8 cellular contexts compared by ENCODE assay signal in genomic region chr10:132570771-132571564, GRCh38. TPM values are rescaled to one million over a fixed set of nuclear protein-coding genes. Genes with fewer than 3 reads are reported as not detected.
DNase-seq lines count a peak whose midpoint lies in the region; ATAC-seq and TF ChIP-seq lines count a peak whose summit lies in the region.

No MANE protein-coding gene starts in this region.

- H2BK12ac ChIP-seq in H9 (ENCODE audit: insufficient read length, low read depth, low read length), result no peak overlapping the region

- H2BK20ac ChIP-seq in H9 (ENCODE audit: low read depth, low read length, poor library complexity, severe bottlenecking), result no peak overlapping the region

- H3K9me3 ChIP-seq in H9 (ENCODE audit: control insufficient read depth, low read depth, low read length) (no peaks in the 10 kb centered on the region), MM.1S (replicated peaks; ENCODE audit: insufficient read depth, low read length) (no peaks in the 10 kb centered on the region), endodermal cell (ENCODE audit: control insufficient read depth, low read length) (no peaks in the 10 kb centered on the region)

- H3K4me1 Mint-ChIP-seq in H9 (peaks cover 10 to 18% of the 10 kb centered on the region in 2 experiments), endodermal cell (no peaks in the 10 kb centered on the region)

- H4K91ac ChIP-seq in H9 (ENCODE audit: insufficient read length, low read depth, low read length), result no peak overlapping the region

- no peak overlapping the region for H2BK120ac ChIP-seq in H9 (ENCODE audit: low read depth, low read length, poor library complexity, severe bottlenecking)

- H3K4me1 ChIP-seq in H9 (ENCODE audit: insufficient read depth, low read length) (peaks cover 3% of the 10 kb centered on the region; the same call in 1 of the 2 replicates), MM.1S (ENCODE audit: low read length) (peaks cover 16% of the 10 kb centered on the region), endodermal cell (ENCODE audit: control insufficient read depth, insufficient read depth, low read length) (peaks cover 10% of the 10 kb centered on the region)

- H3K27me3 ChIP-seq in H9 (ENCODE audit: insufficient read depth, low read length), result no peaks in the 10 kb centered on the region
- H3K27me3 ChIP-seq in MM.1S (replicated peaks; ENCODE audit: insufficient read depth, low read length), result no peaks in the 10 kb centered on the region
- H3K27me3 ChIP-seq in endodermal cell (ENCODE audit: control insufficient read depth, insufficient read depth, low read length, poor library complexity, severe bottlenecking), result no peaks in the 10 kb centered on the region

- H4K8ac ChIP-seq in H9 (replicated peaks; ENCODE audit: insufficient read length, low read depth, low read length), result no peak overlapping the region

- no peaks in the 10 kb centered on the region for H3K9me2 ChIP-seq in MM.1S (replicated peaks; ENCODE audit: insufficient read depth, low read length)

- WGBS in H9 (ENCODE audit: extremely low coverage, insufficient read length, low lambda C conversion rate), result no CpG with 5 or more reads among the region's 25 CpGs
- WGBS in endodermal cell (ENCODE audit: insufficient coverage in 1 of 2, insufficient read length in 1 of 2), 2 experiments, result 78 to 82% methylated on average over 6 to 25 of the region's 25 CpGs

- no peak overlapping the region for H2BK15ac ChIP-seq in H9 (ENCODE audit: low read depth, low read length)

- H3K36me3 ChIP-seq in MM.1S (replicated peaks; ENCODE audit: insufficient read depth, low read length) (no peaks in the 10 kb centered on the region), endodermal cell (ENCODE audit: control insufficient read depth, insufficient read depth, low read length) (no peaks in the 10 kb centered on the region)

- H3K79me1 ChIP-seq in H9 (ENCODE audit: insufficient read depth, low read depth, low read length, poor library complexity, severe bottlenecking), result no peaks in the 10 kb centered on the region

- H3K79me2 ChIP-seq in H9 (ENCODE audit: insufficient read depth, low read length) (peaks cover 3% of the 10 kb centered on the region; the same call in 1 of the 2 replicates), MM.1S (ENCODE audit: low read length) (0 out of 2 replicates have a peak, but pooled peaks cover 2% of the 10 kb centered on the region)

- no peak for TF ChIP-seq CTCF in H9 (conservative IDR thresholded peaks at IDR 0.05)
- TF ChIP-seq CTCF in MM.1S (IDR thresholded peaks at IDR 0.05; ENCODE audit: low read length), result no peak
- TF ChIP-seq CTCF in endodermal cell (conservative IDR thresholded peaks at IDR 0.05), result no peak
- no peak for TF ChIP-seq CTCF in GM10266 (IDR thresholded peaks at IDR 0.05; ENCODE audit: control insufficient read depth, insufficient read depth, low read depth, missing control alignments)

- H3K4me3 Mint-ChIP-seq in H9 (no peak overlapping the region), endodermal cell (no peak overlapping the region)

- H4K5ac ChIP-seq in H9 (ENCODE audit: insufficient read length, low read depth, low read length), result no peak overlapping the region

- H3K4ac ChIP-seq in H9 (ENCODE audit: low read depth, low read length), result no peak overlapping the region

- H3K18ac ChIP-seq in H9 (ENCODE audit: insufficient read length, low read depth, low read length), result peak overlapping the region; percentile 48

- peaks cover 12% of the 10 kb centered on the region for H3F3A ChIP-seq in MM.1S (ENCODE audit: insufficient read depth, low read length)

- no peak overlapping the region for H3T11ph ChIP-seq in H9 (ENCODE audit: low read length)

- H2AFZ ChIP-seq in H9 (ENCODE audit: low read length), result no peak overlapping the region
- H2AFZ ChIP-seq in MM.1S (ENCODE audit: low read length), result peak overlapping the region; percentile 35; the same call in 1 of the 2 replicates

- ATAC-seq in GM18858 (IDR thresholded peaks at IDR 0.05; ENCODE audit: unreplicated experiment), result peak; percentile 26

- no peak overlapping the region for H3K27ac ChIP-seq in H9 (ENCODE audit: insufficient read length, low read depth, low read length)
- peak overlapping the region; percentile 89 for H3K27ac ChIP-seq in MM.1S (ENCODE audit: low read length)
- H3K27ac ChIP-seq in endodermal cell (ENCODE audit: low read depth, low read length), result no peak overlapping the region

- H4K20me1 ChIP-seq in H9 (ENCODE audit: control insufficient read depth, insufficient read depth, insufficient read length) (peaks cover 6% of the 10 kb centered on the region), MM.1S (ENCODE audit: insufficient read depth, low read length) (no peaks in the 10 kb centered on the region)

- H3K14ac ChIP-seq in H9 (ENCODE audit: insufficient read depth, low read length), result peak overlapping the region; percentile 53; the same call in 1 of the 2 replicates

- H3K36me3 Mint-ChIP-seq in H9 (ENCODE audit: insufficient read depth in 1 of 3, low read depth in 3 of 3), result no peaks in the 10 kb centered on the region
- no peaks in the 10 kb centered on the region for H3K36me3 Mint-ChIP-seq in endodermal cell (ENCODE audit: low read depth)

- H3K27ac Mint-ChIP-seq in H9 (no peak overlapping the region), endodermal cell (peak overlapping the region; percentile 46)

- no peak overlapping the region for H2AK5ac ChIP-seq in H9 (ENCODE audit: insufficient read length, low read length)

- H3K9ac ChIP-seq in H9 (ENCODE audit: extremely low read depth, insufficient read length, low read length) (no peak overlapping the region), MM.1S (ENCODE audit: low read length) (peak overlapping the region; percentile 34), endodermal cell (ENCODE audit: extremely low read depth, low read length, poor library complexity, severe bottlenecking) (no peak overlapping the region)

- H2BK5ac ChIP-seq in H9 (ENCODE audit: insufficient read length, low read length), result no peak overlapping the region

- no peak overlapping the region for H3K4me2 ChIP-seq in H9 (ENCODE audit: insufficient read depth, insufficient read length, low read length)
- peak overlapping the region; percentile 61 for H3K4me2 ChIP-seq in MM.1S (ENCODE audit: low read depth, low read length)

- no peak for DNase-seq in H9
- DNase-seq in MM.1S, result peak; percentile 69
- peak; percentile 61 for DNase-seq in endodermal cell
- DNase-seq in GM10266 (ENCODE audit: extremely low spot score), result no peak
- no peak for DNase-seq in activated CD8-positive, alpha-beta memory T cell treated with anti-CD3 and anti-CD28 coated beads for 24 hours
- no peak for DNase-seq in activated T-cell treated with anti-CD3 and anti-CD28 coated beads, Interleukin-2, amount 50 U/mL, for 48 hours
- DNase-seq in stimulated activated CD4-positive, alpha-beta T cell treated with anti-CD3 and anti-CD28 coated beads, Interleukin-1b, Interleukin-23, amount 100 ng/mL, for 48 hours, result no peak

- H3K27me3 Mint-ChIP-seq in H9 (ENCODE audit: low read depth) (no peaks in the 10 kb centered on the region), endodermal cell (ENCODE audit: insufficient read depth) (peaks cover 1% of the 10 kb centered on the region)

- H3K4me3 ChIP-seq in MM.1S (ENCODE audit: low read length), result peak overlapping the region; percentile 21; the same call in 1 of the 2 replicates
- no peak overlapping the region for H3K4me3 ChIP-seq in endodermal cell (ENCODE audit: low read length)

- H3K23ac ChIP-seq in H9 (ENCODE audit: insufficient read length, low read depth, low read length), result no peak overlapping the region

- no peak overlapping the region for H3K56ac ChIP-seq in H9 (ENCODE audit: insufficient read length, low read depth, low read length)

- H3K9me3 Mint-ChIP-seq in H9 (no peaks in the 10 kb centered on the region; a peak in 1 of 5 replicates), endodermal cell (no peaks in the 10 kb centered on the region)

- no peaks in the 10 kb centered on the region for H3K23me2 ChIP-seq in H9 (ENCODE audit: insufficient read length, low read depth, low read length, poor library complexity, severe bottlenecking)

RNA-seq across cellular contexts. Expression of gene INPP5A, which starts 33.4 kb away (rescaled TPM):
- total RNA-seq in H9 (2021) (17.7 and 19.1 TPM in 2 replicates), endodermal cell (10 to 100 TPM; 20.7 to 26.7 TPM)
- polyA plus RNA-seq in endodermal cell (2013, experiment 1 of 2), result 21.7 TPM
- polyA plus RNA-seq in endodermal cell (2013, experiment 2 of 2), result 20.9 TPM

Comparison
In these comparisons a context has a peak if more than half of its experiments do, and no peak if none do; other contexts are left out.
1. DNase-seq: peak in MM.1S (single experiment) and endodermal cell (single experiment); none in H9 (single experiment), GM10266 (single experiment), activated CD8-positive, alpha-beta memory T cell treated with anti-CD3 and anti-CD28 coated beads for 24 hours (single experiment), activated T-cell treated with anti-CD3 and anti-CD28 coated beads, Interleukin-2, amount 50 U/mL, for 48 hours (0 of 2) and stimulated activated CD4-positive, alpha-beta T cell treated with anti-CD3 and anti-CD28 coated beads, Interleukin-1b, Interleukin-23, amount 100 ng/mL, for 48 hours (single experiment).